Comparison of ENCODE assay signal across 8 cellular contexts in the genomic region with DNA sequence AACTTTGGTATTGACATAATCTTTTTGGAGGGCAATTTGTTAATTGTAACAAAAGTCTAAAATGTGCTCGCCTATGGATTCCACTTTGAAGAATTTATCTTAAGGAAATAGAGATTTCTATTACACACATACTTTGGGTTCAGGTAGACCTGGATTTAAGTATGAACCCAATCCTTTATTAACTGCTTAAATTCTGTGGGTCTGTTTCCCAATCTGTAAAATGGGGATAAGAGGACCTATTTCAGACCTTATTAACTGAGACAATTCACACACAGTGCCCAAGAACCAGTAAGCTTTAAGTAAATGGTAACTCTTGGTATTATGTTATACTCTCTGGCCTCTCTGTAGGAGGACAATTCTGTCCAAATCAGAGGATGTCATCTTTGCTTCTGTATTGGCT. TPM values are rescaled to one million over a fixed set of nuclear protein-coding genes. Genes with fewer than 3 reads are reported as not detected.
DNase-seq lines count a peak whose midpoint lies in the region; ATAC-seq and TF ChIP-seq lines count a peak whose summit lies in the region.

No MANE protein-coding gene starts in this region.

- H3K4me1 ChIP-seq in OCI-LY1 (ENCODE audit: insufficient read depth, low read length, severe bottlenecking) = peaks cover 19% of the 10 kb centered on the region
- peaks cover 6% of the 10 kb centered on the region for H3K4me1 ChIP-seq in endocrine pancreas (ENCODE audit: control insufficient read depth, insufficient read depth, low read length)
- H3K4me1 ChIP-seq in neutrophil (ENCODE audit: control insufficient read depth in 1 of 2, insufficient read depth in 1 of 2, low read depth in 1 of 2, low read length in 1 of 2) = peaks cover 18 to 22% of the 10 kb centered on the region in 2 experiments

- POLR2A ChIA-PET in CD4-positive, alpha-beta T cell (lab: Charles Lee) = interaction anchor here (0.6 to 2.5 kb wide), 7 partner anchors 11 to 124 kb away, joined by 3 to 11 read pairs (median 4); a partner anchor contains a TSS

- no peaks in the 10 kb centered on the region for H4K20me1 ChIP-seq in OCI-LY1 (ENCODE audit: insufficient read depth, low read length)

- H2AFZ ChIP-seq in OCI-LY1 (ENCODE audit: low read length) = no peak overlapping the region

- no peaks in the 10 kb centered on the region for H3K9me3 ChIP-seq in CD4-positive, alpha-beta T cell (ENCODE audit: control insufficient read depth, low read length)
- H3K9me3 ChIP-seq in OCI-LY1 (ENCODE audit: low read length) (0 out of 2 replicates have a peak, but pooled peaks cover 2% of the 10 kb centered on the region), endocrine pancreas (ENCODE audit: control insufficient read depth, low read length) (no peaks in the 10 kb centered on the region), neutrophil (no peaks in the 10 kb centered on the region)

- peaks cover 21% of the 10 kb centered on the region for H3K36me3 ChIP-seq in OCI-LY1 (ENCODE audit: insufficient read depth, low read length)
- peaks cover 2% of the 10 kb centered on the region for H3K36me3 ChIP-seq in endocrine pancreas (ENCODE audit: control insufficient read depth, insufficient read depth, low read length)
- peaks cover 17% of the 10 kb centered on the region for H3K36me3 ChIP-seq in neutrophil

- peak overlapping the region; percentile 92 for H3K4me3 ChIP-seq in OCI-LY1 (ENCODE audit: low read depth, low read length, poor library complexity, severe bottlenecking)
- H3K4me3 ChIP-seq in endocrine pancreas (ENCODE audit: control insufficient read depth, insufficient read depth, low read length) = peak overlapping the region; percentile 76
- peak overlapping the region; percentile 74 to 80 for H3K4me3 ChIP-seq in neutrophil (ENCODE audit: low read depth in 1 of 2, low read length in 1 of 2)

- H3K4me2 ChIP-seq in OCI-LY1 (ENCODE audit: low read length) = peak overlapping the region; percentile 87

- intact Hi-C loops in CD4-positive, alpha-beta T cell (cut with DNase I, micrococcal nuclease) = loop anchor here (2.0 to 10.0 kb wide), 6 partner anchors 55 to 985 kb away; a partner anchor contains a TSS

- no peak for TF ChIP-seq CTCF in CD4-positive, alpha-beta T cell (IDR thresholded peaks at IDR 0.05)
- TF ChIP-seq CTCF in OCI-LY1 (IDR thresholded peaks at IDR 0.05; ENCODE audit: low read length) = no peak
- TF ChIP-seq CTCF in neutrophil (IDR thresholded peaks at IDR 0.05) = no peak

- peak overlapping the region; percentile 62 for H3K9ac ChIP-seq in OCI-LY1 (ENCODE audit: low read length)
- H3K9ac ChIP-seq in endocrine pancreas (ENCODE audit: control insufficient read depth, insufficient read depth, low read length) = peak overlapping the region; percentile 82

- H3K36me3 Mint-ChIP-seq in CD4-positive, alpha-beta T cell (ENCODE audit: low read depth) = peaks cover 47% of the 10 kb centered on the region

- no peaks in the 10 kb centered on the region for H3K9me3 Mint-ChIP-seq in CD4-positive, alpha-beta T cell

- H3K27me3 Mint-ChIP-seq in CD4-positive, alpha-beta T cell = no peaks in the 10 kb centered on the region

- CTCF ChIA-PET in CD4-positive, alpha-beta T cell (lab: Charles Lee) = no interaction called here

- H3K27ac Mint-ChIP-seq in CD4-positive, alpha-beta T cell = peak overlapping the region; percentile 93

- H3K4me3 Mint-ChIP-seq in CD4-positive, alpha-beta T cell = peak overlapping the region; percentile 99

- H3K27me3 ChIP-seq in CD4-positive, alpha-beta T cell (ENCODE audit: control insufficient read depth, insufficient read depth, low read length) = no peaks in the 10 kb centered on the region
- H3K27me3 ChIP-seq in OCI-LY1 (ENCODE audit: insufficient read depth, low read length) (no peaks in the 10 kb centered on the region), endocrine pancreas (ENCODE audit: control insufficient read depth, insufficient read depth, low read length) (no peaks in the 10 kb centered on the region), neutrophil (no peaks in the 10 kb centered on the region)

- peaks cover 45% of the 10 kb centered on the region for H3K4me1 Mint-ChIP-seq in CD4-positive, alpha-beta T cell (ENCODE audit: low read depth)

- no peak for ATAC-seq in CD4-positive, alpha-beta T cell (ENCODE audit: poor library complexity)
- no peak for ATAC-seq in GM18861 (IDR thresholded peaks at IDR 0.05; ENCODE audit: unreplicated experiment)

- H3K79me2 ChIP-seq in OCI-LY1 (ENCODE audit: insufficient read depth, low read length) = peaks cover 13% of the 10 kb centered on the region

- DNase-seq in CD4-positive, alpha-beta T cell = no peak
- DNase-seq in midbrain (lab: John Stamatoyannopoulos, UW) (no peak), nucleus accumbens (lab: John Stamatoyannopoulos, UW) (no peak), cerebellar cortex (ENCODE audit: low spot score) (no peak)

- no peaks in the 10 kb centered on the region for H3K9me2 ChIP-seq in OCI-LY1 (ENCODE audit: low read depth, low read length)

- peak overlapping the region; percentile 83 for H3K27ac ChIP-seq in CD4-positive, alpha-beta T cell (ENCODE audit: low read depth, low read length)
- H3K27ac ChIP-seq in OCI-LY1 (ENCODE audit: low read depth, low read length, poor library complexity, severe bottlenecking) (peak overlapping the region; percentile 34), neutrophil (peak overlapping the region; percentile 82)

- no peaks in the 10 kb centered on the region for H3F3A ChIP-seq in OCI-LY1 (ENCODE audit: insufficient read depth, low read length)

RNA-seq across cellular contexts. Expression of a gene that starts 0.8 kb away (rescaled TPM):
- 10 to 100 TPM; 21.0 to 24.2 TPM for total RNA-seq in CD4-positive, alpha-beta T cell

RNA-seq across cellular contexts. Expression of a gene that starts 46.5 kb away (rescaled TPM):
- total RNA-seq in CD4-positive, alpha-beta T cell = under 1 TPM in 1 of 2 experiments, not detected in 1; 0.11 TPM

RNA-seq across cellular contexts. Expression of a gene that starts 49.4 kb away (rescaled TPM):
- total RNA-seq in CD4-positive, alpha-beta T cell = 10 to 100 TPM; 13.2 to 14.4 TPM
